In the genomic region with DNA sequence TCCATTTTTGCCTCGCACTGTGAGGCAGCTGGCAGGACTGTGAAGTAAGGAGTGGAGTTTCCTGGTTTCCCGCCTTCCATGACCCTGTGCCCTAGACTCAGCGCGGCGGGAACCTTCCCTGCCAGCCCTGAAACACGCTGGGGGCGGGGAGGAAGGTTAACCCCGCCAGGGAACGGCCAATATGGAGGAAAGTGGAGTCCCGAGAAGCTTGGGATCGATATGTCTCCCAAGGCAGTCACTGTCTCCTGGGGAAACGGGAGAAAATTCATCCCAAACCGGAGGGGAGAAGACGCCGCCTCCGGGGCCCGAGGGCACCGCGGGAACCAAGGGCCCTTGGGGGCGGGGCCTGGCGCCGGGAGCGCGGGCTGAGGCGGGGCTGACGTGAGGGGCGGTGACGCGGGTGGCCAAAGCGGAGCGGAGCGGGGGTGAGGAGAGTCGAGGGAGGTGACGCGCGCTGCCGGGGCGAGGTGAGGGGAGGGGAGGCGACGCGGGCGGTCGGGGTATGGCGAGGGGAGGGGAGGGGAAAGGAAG, we compare ENCODE assay signal across 1 cellular context.
A peak's percentile ranks its signal among the peaks of the same experiment; 100 is the strongest.
TF ChIP-seq lines count a peak whose summit lies in the region.

TSS of gene HMCES (plus strand) at position 432 of the 531 bp plus-strand sequence. CDS start 863 bp downstream, outside the sequence.

TF ChIP-seq in K562, 482 proteins besides CTCF, POLR2A, EP300 and RAD21 (continued from another document and continues in another):
- TF ChIP-seq, protein P1, sequence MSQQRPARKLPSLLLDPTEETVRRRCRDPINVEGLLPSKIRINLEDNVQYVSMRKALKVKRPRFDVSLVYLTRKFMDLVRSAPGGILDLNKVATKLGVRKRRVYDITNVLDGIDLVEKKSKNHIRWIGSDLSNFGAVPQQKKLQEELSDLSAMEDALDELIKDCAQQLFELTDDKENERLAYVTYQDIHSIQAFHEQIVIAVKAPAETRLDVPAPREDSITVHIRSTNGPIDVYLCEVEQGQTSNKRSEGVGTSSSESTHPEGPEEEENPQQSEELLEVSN (IDR thresholded peaks at IDR 0.05; ENCODE audit: borderline replicate concordance in 1 of 2, extremely low read depth in 1 of 2, insufficient read depth in 1 of 2, insufficient read length in 1 of 2, low read depth in 1 of 2, low read length in 1 of 2, poor library complexity in 1 of 2, severe bottlenecking in 1 of 2): peak in 1 of 2 experiments; percentile 28
- TF ChIP-seq, protein P2, sequence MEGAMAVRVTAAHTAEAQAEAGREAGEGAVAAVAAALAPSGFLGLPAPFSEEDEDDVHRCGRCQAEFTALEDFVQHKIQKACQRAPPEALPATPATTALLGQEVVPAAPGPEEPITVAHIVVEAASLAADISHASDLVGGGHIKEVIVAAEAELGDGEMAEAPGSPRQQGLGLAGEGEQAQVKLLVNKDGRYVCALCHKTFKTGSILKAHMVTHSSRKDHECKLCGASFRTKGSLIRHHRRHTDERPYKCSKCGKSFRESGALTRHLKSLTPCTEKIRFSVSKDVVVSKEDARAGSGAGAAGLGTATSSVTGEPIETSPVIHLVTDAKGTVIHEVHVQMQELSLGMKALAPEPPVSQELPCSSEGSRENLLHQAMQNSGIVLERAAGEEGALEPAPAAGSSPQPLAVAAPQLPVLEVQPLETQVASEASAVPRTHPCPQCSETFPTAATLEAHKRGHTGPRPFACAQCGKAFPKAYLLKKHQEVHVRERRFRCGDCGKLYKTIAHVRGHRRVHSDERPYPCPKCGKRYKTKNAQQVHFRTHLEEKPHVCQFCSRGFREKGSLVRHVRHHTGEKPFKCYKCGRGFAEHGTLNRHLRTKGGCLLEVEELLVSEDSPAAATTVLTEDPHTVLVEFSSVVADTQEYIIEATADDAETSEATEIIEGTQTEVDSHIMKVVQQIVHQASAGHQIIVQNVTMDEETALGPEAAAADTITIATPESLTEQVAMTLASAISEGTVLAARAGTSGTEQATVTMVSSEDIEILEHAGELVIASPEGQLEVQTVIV (CRISPR knock-in tag; IDR thresholded peaks at IDR 0.05; ENCODE audit: borderline replicate concordance): no peak
- no peak for TF ChIP-seq ARID2 (IDR thresholded peaks at IDR 0.05)
- no peak for TF ChIP-seq LARP7 (IDR thresholded peaks at IDR 0.05)
- TF ChIP-seq HEY1 (CRISPR knock-in tag; IDR thresholded peaks at IDR 0.05; ENCODE audit: borderline replicate concordance): no peak
- no peak for TF ChIP-seq ZNF395 (CRISPR knock-in tag; IDR thresholded peaks at IDR 0.05)
- TF ChIP-seq ZSCAN29 (IDR thresholded peaks at IDR 0.05): no peak
- TF ChIP-seq, protein P3, sequence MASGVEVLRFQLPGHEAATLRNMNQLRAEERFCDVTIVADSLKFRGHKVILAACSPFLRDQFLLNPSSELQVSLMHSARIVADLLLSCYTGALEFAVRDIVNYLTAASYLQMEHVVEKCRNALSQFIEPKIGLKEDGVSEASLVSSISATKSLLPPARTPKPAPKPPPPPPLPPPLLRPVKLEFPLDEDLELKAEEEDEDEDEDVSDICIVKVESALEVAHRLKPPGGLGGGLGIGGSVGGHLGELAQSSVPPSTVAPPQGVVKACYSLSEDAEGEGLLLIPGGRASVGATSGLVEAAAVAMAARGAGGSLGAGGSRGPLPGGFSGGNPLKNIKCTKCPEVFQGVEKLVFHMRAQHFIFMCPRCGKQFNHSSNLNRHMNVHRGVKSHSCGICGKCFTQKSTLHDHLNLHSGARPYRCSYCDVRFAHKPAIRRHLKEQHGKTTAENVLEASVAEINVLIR (CRISPR knock-in tag; IDR thresholded peaks at IDR 0.05): no peak
- TF ChIP-seq FOXA3 (CRISPR knock-in tag; conservative IDR thresholded peaks at IDR 0.05 in 1 of 2, IDR thresholded peaks at IDR 0.05 in 1 of 2): no peak
- TF ChIP-seq RB1 (IDR thresholded peaks at IDR 0.05; ENCODE audit: low read depth): peak; percentile 42; the same call in 1 of the 2 replicates
- TF ChIP-seq MYC (IDR thresholded peaks at IDR 0.05; ENCODE audit: low read depth, low read length): 0 out of 2 replicates have a peak, but pooled peaks have one; percentile 12
- no peak for TF ChIP-seq MYC (CRISPR knock-in tag; IDR thresholded peaks at IDR 0.05; ENCODE audit: borderline replicate concordance, low read depth)
- no peak for TF ChIP-seq NR2C1 (IDR thresholded peaks at IDR 0.05)
- TF ChIP-seq NR2C1 (tag; IDR thresholded peaks at IDR 0.05): no peak
- 0 out of 2 replicates have a peak, but pooled peaks have one; percentile 41 for TF ChIP-seq ATF7 (IDR thresholded peaks at IDR 0.05)
- TF ChIP-seq YY1 (IDR thresholded peaks at IDR 0.05; ENCODE audit: borderline replicate concordance in 1 of 3, control insufficient read depth in 1 of 3, extremely low read depth in 1 of 3, insufficient read depth in 3 of 3, insufficient read length in 1 of 3, insufficient replicate concordance in 2 of 3, low read depth in 1 of 3, low read length in 2 of 3): peak in 1 of 3 experiments; percentile 15
- no peak for TF ChIP-seq CCAR2 (IDR thresholded peaks at IDR 0.05; ENCODE audit: low read depth, low read length)
- no peak for TF ChIP-seq ZNF699 (CRISPR knock-in tag; IDR thresholded peaks at IDR 0.05; ENCODE audit: insufficient replicate concordance)
- no peak for TF ChIP-seq MEF2A (IDR thresholded peaks at IDR 0.05; ENCODE audit: control insufficient read depth, low read depth, low read length)
- TF ChIP-seq SRF (CRISPR knock-in tag; IDR thresholded peaks at IDR 0.05): no peak
- 0 out of 2 replicates have a peak, but pooled peaks have one; percentile 40 for TF ChIP-seq E2F3 (CRISPR knock-in tag; IDR thresholded peaks at IDR 0.05)
- no peak for TF ChIP-seq TAF15 (IDR thresholded peaks at IDR 0.05; ENCODE audit: low read depth, low read length)
- TF ChIP-seq SAP30 (IDR thresholded peaks at IDR 0.05; ENCODE audit: borderline replicate concordance, insufficient read depth, low read depth, low read length, poor library complexity, severe bottlenecking): no peak
- TF ChIP-seq FOXP1 (CRISPR knock-in tag; IDR thresholded peaks at IDR 0.05): no peak
- TF ChIP-seq POLR2AphosphoS2 (IDR thresholded peaks at IDR 0.05; ENCODE audit: low read length): peak; percentile 88; the same call in 1 of the 2 replicates
- TF ChIP-seq CBX8 (IDR thresholded peaks at IDR 0.05; ENCODE audit: borderline replicate concordance, extremely low read depth, low read depth, low read length, poor library complexity, severe bottlenecking): no peak
- no peak for TF ChIP-seq ZEB2 (IDR thresholded peaks at IDR 0.05)
- no peak for TF ChIP-seq REST (CRISPR knock-in tag; IDR thresholded peaks at IDR 0.05; ENCODE audit: low read depth)
- no peak for TF ChIP-seq CBFA2T3 (IDR thresholded peaks at IDR 0.05)
- TF ChIP-seq HNRNPUL1 (IDR thresholded peaks at IDR 0.05; ENCODE audit: low read length): no peak
- TF ChIP-seq MEF2D (tag; conservative IDR thresholded peaks at IDR 0.05; ENCODE audit: low read depth): no peak
- no peak for TF ChIP-seq RBBP5 (IDR thresholded peaks at IDR 0.05; ENCODE audit: borderline replicate concordance, insufficient read depth, low read length, poor library complexity, severe bottlenecking)
- no peak for TF ChIP-seq ZNF146 (CRISPR knock-in tag; IDR thresholded peaks at IDR 0.05; ENCODE audit: unreplicated experiment)
- TF ChIP-seq CREB1 (IDR thresholded peaks at IDR 0.05): peak; percentile 77; the same call in 1 of the 2 replicates
- peak; percentile 76; the same call in 1 of the 2 replicates for TF ChIP-seq CREB1 (CRISPR knock-in tag; IDR thresholded peaks at IDR 0.05)
- no peak for TF ChIP-seq ZC3H11A (IDR thresholded peaks at IDR 0.05; ENCODE audit: low read depth, low read length)
- no peak for TF ChIP-seq MLLT1 (IDR thresholded peaks at IDR 0.05)
- no peak for TF ChIP-seq ESRRA (IDR thresholded peaks at IDR 0.05; ENCODE audit: borderline replicate concordance, low read depth)
- TF ChIP-seq CTBP1 (IDR thresholded peaks at IDR 0.05; ENCODE audit: borderline replicate concordance): no peak; the same call in 1 of the 2 replicates
- no peak for TF ChIP-seq E2F1 (CRISPR knock-in tag; IDR thresholded peaks at IDR 0.05)
- no peak for TF ChIP-seq U2AF1 (optimal IDR thresholded peaks at IDR 0.05; ENCODE audit: low read depth, low read length)
- TF ChIP-seq, protein P4, sequence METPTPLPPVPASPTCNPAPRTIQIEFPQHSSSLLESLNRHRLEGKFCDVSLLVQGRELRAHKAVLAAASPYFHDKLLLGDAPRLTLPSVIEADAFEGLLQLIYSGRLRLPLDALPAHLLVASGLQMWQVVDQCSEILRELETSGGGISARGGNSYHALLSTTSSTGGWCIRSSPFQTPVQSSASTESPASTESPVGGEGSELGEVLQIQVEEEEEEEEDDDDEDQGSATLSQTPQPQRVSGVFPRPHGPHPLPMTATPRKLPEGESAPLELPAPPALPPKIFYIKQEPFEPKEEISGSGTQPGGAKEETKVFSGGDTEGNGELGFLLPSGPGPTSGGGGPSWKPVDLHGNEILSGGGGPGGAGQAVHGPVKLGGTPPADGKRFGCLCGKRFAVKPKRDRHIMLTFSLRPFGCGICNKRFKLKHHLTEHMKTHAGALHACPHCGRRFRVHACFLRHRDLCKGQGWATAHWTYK (CRISPR knock-in tag; IDR thresholded peaks at IDR 0.05): no peak
- no peak for TF ChIP-seq PTRF (tag; IDR thresholded peaks at IDR 0.05)
- TF ChIP-seq NCOA2 (IDR thresholded peaks at IDR 0.05; ENCODE audit: partially characterized antibody in 2 of 2): no peak
- TF ChIP-seq CSDE1 (IDR thresholded peaks at IDR 0.05): no peak
- no peak for TF ChIP-seq MIER1 (IDR thresholded peaks at IDR 0.05; ENCODE audit: low read depth)
- no peak for TF ChIP-seq LCOR (CRISPR knock-in tag; IDR thresholded peaks at IDR 0.05)
- TF ChIP-seq, protein P5, sequence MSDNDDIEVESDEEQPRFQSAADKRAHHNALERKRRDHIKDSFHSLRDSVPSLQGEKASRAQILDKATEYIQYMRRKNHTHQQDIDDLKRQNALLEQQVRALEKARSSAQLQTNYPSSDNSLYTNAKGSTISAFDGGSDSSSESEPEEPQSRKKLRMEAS (CRISPR knock-in tag; IDR thresholded peaks at IDR 0.05): peak; percentile 42; the same call in 1 of the 2 replicates
- no peak for TF ChIP-seq ZNF668 (CRISPR knock-in tag; IDR thresholded peaks at IDR 0.05)
- TF ChIP-seq HDAC3 (IDR thresholded peaks at IDR 0.05; ENCODE audit: borderline replicate concordance, partially characterized antibody): no peak
- TF ChIP-seq SOX6 (IDR thresholded peaks at IDR 0.05): no peak
- no peak for TF ChIP-seq NFIX (CRISPR knock-in tag; IDR thresholded peaks at IDR 0.05; ENCODE audit: low read depth)
- TF ChIP-seq ZNF143 (CRISPR knock-in tag; IDR thresholded peaks at IDR 0.05): no peak; the same call in 1 of the 2 replicates
